26 cellular contexts compared by ENCODE assay signal in the genomic region with DNA sequence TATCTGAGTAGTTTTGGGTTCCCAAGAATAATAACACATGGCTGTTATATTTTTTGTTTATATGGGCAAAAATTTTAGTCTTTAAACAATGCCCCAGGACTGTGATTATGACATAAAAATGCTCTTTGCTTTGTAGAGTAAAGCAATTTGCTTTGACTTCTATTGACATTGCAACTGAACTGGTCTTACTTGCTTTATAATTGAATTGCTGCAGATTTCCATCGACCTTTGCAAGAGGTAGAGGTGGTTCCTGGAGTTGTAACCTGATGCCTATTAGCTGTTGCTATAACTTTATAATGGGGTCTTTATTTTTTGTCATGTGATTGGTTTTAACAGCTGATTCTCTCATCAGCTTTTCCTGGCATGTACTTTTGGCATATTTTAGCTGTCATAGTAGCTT.
DNase-seq lines count a peak whose midpoint lies in the region; ATAC-seq, FAIRE-seq and TF ChIP-seq lines count a peak whose summit lies in the region.
"Had no signal": no experiment of that assay in that cellular context is flagged by ENCODE, and none has a peak within 500 bp of the region (broad histone marks: within the 10 kb centered on the region; RNA-seq: fewer than 3 reads in every experiment).

No MANE protein-coding gene starts in this region.

- H3K27me3 ChIP-seq in liver (ENCODE audit: control insufficient read depth in 4 of 4, insufficient read depth in 4 of 4, low read length in 3 of 4) (no peaks in the 10 kb centered on the region), HepG2 (ENCODE audit: control insufficient read depth in 1 of 2, insufficient read depth in 2 of 2, low read length in 2 of 2) (no peaks in the 10 kb centered on the region), right lobe of liver (no peaks in the 10 kb centered on the region)

- H3K27me3 Mint-ChIP-seq in type B pancreatic cell: no peaks in the 10 kb centered on the region
- no peaks in the 10 kb centered on the region for H3K27me3 Mint-ChIP-seq in activated naive CD8-positive, alpha-beta T cell treated with anti-CD3 and anti-CD28 coated beads, Interleukin-2, amount 50 U/mL, for 24 hours

- H3K4me2 ChIP-seq in HepG2 (ENCODE audit: low read depth, low read length): no peak overlapping the region

- in situ Hi-C loops in HepG2 (cut with HindIII; ENCODE audit: extremely low pct_ligation_motif_present, low pct_unique_long_range_greater_than_20kb): no loop called here

- no TSS peak for BruUV-seq in HepG2 (replicated peaks; lab: Mats Ljungman, UMichigan)

- POLR2A ChIA-PET in HepG2 (lab: Yijun Ruan, JAX): no interaction called here

- no peaks in the 10 kb centered on the region for H4K20me1 ChIP-seq in HepG2 (ENCODE audit: insufficient read depth, low read length)

- TF ChIP-seq CTCF in liver (IDR thresholded peaks at IDR 0.05; ENCODE audit: low read depth, low read length, missing input control): no peak
- TF ChIP-seq CTCF in HepG2 (CRISPR knock-in tag; IDR thresholded peaks at IDR 0.05): no peak
- no peak for TF ChIP-seq CTCF in VCaP (conservative IDR thresholded peaks at IDR 0.05)
- no peak for TF ChIP-seq CTCF in right lobe of liver (IDR thresholded peaks at IDR 0.05)
- TF ChIP-seq CTCF in type B pancreatic cell (conservative IDR thresholded peaks at IDR 0.05): no peak

- peak overlapping the region; percentile 16 for H3K4me3 Mint-ChIP-seq in type B pancreatic cell
- H3K4me3 Mint-ChIP-seq in activated naive CD8-positive, alpha-beta T cell treated with anti-CD3 and anti-CD28 coated beads, Interleukin-2, amount 50 U/mL, for 24 hours: no peak overlapping the region
- H3K4me3 Mint-ChIP-seq: CD8-positive, alpha-beta T cell had no signal

- H3K36me3 ChIP-seq in liver (ENCODE audit: control insufficient read depth in 4 of 4, insufficient read depth in 3 of 4, low read depth in 1 of 4, low read length in 3 of 4) (no peaks in the 10 kb centered on the region), HepG2 (replicated peaks in 1 of 2; ENCODE audit: control insufficient read depth in 1 of 2, insufficient read depth in 2 of 2, low read length in 2 of 2) (no peaks in the 10 kb centered on the region), right lobe of liver (no peaks in the 10 kb centered on the region)

- DNase-seq in HepG2 (ENCODE audit: low spot score): no peak
- DNase-seq in right lobe of liver: no peak
- DNase-seq in type B pancreatic cell (ENCODE audit: extremely low spot score, unreplicated experiment): no peak
- no peak for DNase-seq in activated naive CD8-positive, alpha-beta T cell treated with anti-CD3 and anti-CD28 coated beads, Interleukin-2, amount 50 U/mL, for 24 hours
- DNase-seq in activated CD8-positive, alpha-beta memory T cell treated with anti-CD3 and anti-CD28 coated beads, Interleukin-2, amount 50 U/mL, for 4 hours: no peak
- DNase-seq in putamen (ENCODE audit: low spot score): no peak
- DNase-seq: C1 segment of cervical spinal cord; Caco-2; CD8-positive, alpha-beta T cell; GDM1; GM23248; H7; KBM-7; MV-4-11; NCI-H2029; NCI-H446; NCI-H524 treated with DMSO at 0.1 percent for 48 hours; NCI-H82; SHP77 had no signal

- FAIRE-seq in HepG2 (lab: Jason Lieb, UNC): no peak
- FAIRE-seq: GM12878, HTR-8/SVneo had no signal

- H3K4me1 ChIP-seq in liver (ENCODE audit: control insufficient read depth in 4 of 4, insufficient read depth in 4 of 4, low read length in 3 of 4) (peaks cover 0 to 5% (median 2%) of the 10 kb centered on the region in 4 donors), HepG2 (ENCODE audit: insufficient read depth, low read length) (no peaks in the 10 kb centered on the region), right lobe of liver (peaks cover 0 to 8% (median 0%) of the 10 kb centered on the region in 4 donors)
- H3K4me1 ChIP-seq: Caco-2 had no signal

- H3K79me2 ChIP-seq in HepG2 (ENCODE audit: insufficient read depth, low read length): no peaks in the 10 kb centered on the region

- TF ChIP-seq EP300 in HepG2 (IDR thresholded peaks at IDR 0.05; ENCODE audit: low read depth in 2 of 2, low read length in 2 of 2) (no peak), HepG2 (CRISPR knock-in tag; IDR thresholded peaks at IDR 0.05; ENCODE audit: borderline replicate concordance) (no peak)

- H3K9ac ChIP-seq in liver (ENCODE audit: low read depth in 1 of 2, low read length in 2 of 2) (no peak overlapping the region), HepG2 (ENCODE audit: insufficient read depth, low read depth, low read length) (no peak overlapping the region)
- H3K9ac ChIP-seq: GM23248 had no signal

- no peak for TF ChIP-seq POLR2A in HepG2 (IDR thresholded peaks at IDR 0.05; ENCODE audit: insufficient read depth in 1 of 2, low read depth in 2 of 2, low read length in 2 of 2)
- no peak for TF ChIP-seq POLR2A in right lobe of liver (IDR thresholded peaks at IDR 0.05)

- H3K27ac Mint-ChIP-seq in type B pancreatic cell: peak overlapping the region; percentile 42
- no peak overlapping the region for H3K27ac Mint-ChIP-seq in activated naive CD8-positive, alpha-beta T cell treated with anti-CD3 and anti-CD28 coated beads, Interleukin-2, amount 50 U/mL, for 24 hours
- H3K27ac Mint-ChIP-seq: CD8-positive, alpha-beta T cell had no signal

- H3K9me3 ChIP-seq in liver (ENCODE audit: control insufficient read depth in 4 of 4, low read length in 3 of 4): no peaks in the 10 kb centered on the region
- no peaks in the 10 kb centered on the region for H3K9me3 ChIP-seq in HepG2 (ENCODE audit: low read length)
- no peaks in the 10 kb centered on the region for H3K9me3 ChIP-seq in right lobe of liver
- H3K9me3 ChIP-seq: Caco-2 had no signal

- CTCF ChIA-PET in HepG2 (lab: Yijun Ruan, JAX; ENCODE audit: low intra/inter-chr PET ratio, low total read pairs): no interaction called here

- H3K4me1 Mint-ChIP-seq in type B pancreatic cell (ENCODE audit: unreplicated experiment): peaks cover 16% of the 10 kb centered on the region
- H3K4me1 Mint-ChIP-seq in activated naive CD8-positive, alpha-beta T cell treated with anti-CD3 and anti-CD28 coated beads, Interleukin-2, amount 50 U/mL, for 24 hours: no peaks in the 10 kb centered on the region

- H3K4me3 ChIP-seq in liver (ENCODE audit: low read depth in 1 of 3, low read length in 3 of 3): no peak overlapping the region
- H3K4me3 ChIP-seq in HepG2 (replicated peaks in 1 of 3; ENCODE audit: insufficient read depth in 1 of 3, low read depth in 2 of 3, low read length in 3 of 3): no peak overlapping the region
- H3K4me3 ChIP-seq in right lobe of liver: no peak overlapping the region
- H3K4me3 ChIP-seq: GM12878, GM23248, SK-N-MC had no signal

- H3K36me3 Mint-ChIP-seq in type B pancreatic cell: peaks cover 4% of the 10 kb centered on the region
- peaks cover 3% of the 10 kb centered on the region for H3K36me3 Mint-ChIP-seq in activated naive CD8-positive, alpha-beta T cell treated with anti-CD3 and anti-CD28 coated beads, Interleukin-2, amount 50 U/mL, for 24 hours (ENCODE audit: low read depth)
- H3K36me3 Mint-ChIP-seq: CD8-positive, alpha-beta T cell had no signal

- no peak overlapping the region for H2AFZ ChIP-seq in HepG2 (ENCODE audit: low read length)
- H2AFZ ChIP-seq: GM23248 had no signal

- intact Hi-C loops in HepG2 (cut with micrococcal nuclease; ENCODE audit: unreplicated experiment): no loop called here
- intact Hi-C loops in right lobe of liver (cut with DNase I): no loop called here

- H3K27ac ChIP-seq in liver (ENCODE audit: low read depth in 1 of 2, low read length in 2 of 2) (no peak overlapping the region), HepG2 (ENCODE audit: extremely low read length, insufficient read depth, low read length) (no peak overlapping the region), VCaP (peak overlapping the region; percentile 71), right lobe of liver (no peak overlapping the region)
- H3K27ac ChIP-seq: GM23248, RWPE1, SK-N-MC had no signal

- TF ChIP-seq RAD21 in liver (IDR thresholded peaks at IDR 0.05) (no peak), HepG2 (CRISPR knock-in tag; IDR thresholded peaks at IDR 0.05) (no peak)

- ATAC-seq in HepG2 (no peak), right lobe of liver (peak; percentile 48 to 79 (median 60))
- ATAC-seq in activated naive CD8-positive, alpha-beta T cell treated with anti-CD3 and anti-CD28 coated beads, Interleukin-2, amount 50 U/mL, for 24 hours: no peak
- ATAC-seq: CD8-positive, alpha-beta T cell; GM12878; Panc1 had no signal

- no peaks in the 10 kb centered on the region for H3K9me3 Mint-ChIP-seq in type B pancreatic cell
- H3K9me3 Mint-ChIP-seq in activated naive CD8-positive, alpha-beta T cell treated with anti-CD3 and anti-CD28 coated beads, Interleukin-2, amount 50 U/mL, for 24 hours: peaks cover 7% of the 10 kb centered on the region

- 23% methylated on average over 1 of the region's 1 CpG for WGBS in liver
- WGBS in HepG2 (ENCODE audit: low lambda C conversion rate): 4% methylated on average over 1 of the region's 1 CpG
- 39% methylated on average over 1 of the region's 1 CpG for WGBS in right lobe of liver (ENCODE audit: insufficient coverage, low coverage, low lambda C conversion rate, missing lambda C conversion rate)

TF ChIP-seq in liver, 16 proteins besides CTCF, POLR2A, EP300 and RAD21:
- TF ChIP-seq HNF4A (conservative IDR thresholded peaks at IDR 0.05) (peak; percentile 34 to 37), FOXA1 (IDR thresholded peaks at IDR 0.05) (no peak), NR2F2 (IDR thresholded peaks at IDR 0.05) (no peak)
TF ChIP-seq in liver: peak in this region for 1.

TF ChIP-seq in HepG2, 621 proteins besides CTCF, POLR2A, EP300 and RAD21 (continues in another document):
- TF ChIP-seq ZFY (CRISPR knock-in tag; IDR thresholded peaks at IDR 0.05) (no peak), HCFC1 (IDR thresholded peaks at IDR 0.05; ENCODE audit: low read depth, low read length) (no peak), BCL6 (CRISPR knock-in tag; IDR thresholded peaks at IDR 0.05) (no peak), ZBTB42 (CRISPR knock-in tag; IDR thresholded peaks at IDR 0.05) (no peak), ZNF468 (CRISPR knock-in tag; IDR thresholded peaks at IDR 0.05) (no peak), ELF4 (CRISPR knock-in tag; IDR thresholded peaks at IDR 0.05; ENCODE audit: borderline replicate concordance) (no peak), HOXA5 (CRISPR knock-in tag; IDR thresholded peaks at IDR 0.05) (no peak), SRY (CRISPR knock-in tag; IDR thresholded peaks at IDR 0.05) (no peak), ZNF446 (CRISPR knock-in tag; IDR thresholded peaks at IDR 0.05) (no peak), SP140L (CRISPR knock-in tag; IDR thresholded peaks at IDR 0.05; ENCODE audit: borderline replicate concordance) (no peak)

Comparison
In these comparisons a context has a peak if more than half of its experiments do, and no peak if none do; other contexts are left out.
1. ATAC-seq: peak in right lobe of liver (4 of 4); none in HepG2 (single experiment) and activated naive CD8-positive, alpha-beta T cell treated with anti-CD3 and anti-CD28 coated beads, Interleukin-2, amount 50 U/mL, for 24 hours (single experiment).